8 cellular contexts compared by ENCODE assay signal in genomic region chr12:124321040-124321481, GRCh38. TPM values are rescaled to one million over a fixed set of nuclear protein-coding genes. Genes with fewer than 3 reads are reported as not detected.
A peak's percentile ranks its signal among the peaks of the same experiment; 100 is the strongest.
DNase-seq lines count a peak whose midpoint lies in the region; ATAC-seq and TF ChIP-seq lines count a peak whose summit lies in the region.

No MANE protein-coding gene starts in this region.

- H3K36me3 Mint-ChIP-seq in activated naive CD4-positive, alpha-beta T cell treated with anti-CD3 and anti-CD28 coated beads, Interleukin-2, amount 50 U/mL, for 72 hours: peaks cover 22% of the 10 kb centered on the region in 2 donors

- DNase-seq in SHP77 (lab: John Stamatoyannopoulos, UW) (peak; percentile 25 to 47), SHP77 treated with DMSO at 0.1 percent for 48 hours (lab: John Stamatoyannopoulos, UW) (no peak), SK-MEL-5 (ENCODE audit: low read depth, low spot score) (peak; percentile 73), Right ventricle myocardium superior (peak; percentile 79), psoas muscle (peak; percentile 63 to 85)
- peak; percentile 66 to 84 for DNase-seq in activated naive CD4-positive, alpha-beta T cell treated with anti-CD3 and anti-CD28 coated beads, Interleukin-2, amount 50 U/mL, for 72 hours (ENCODE audit: low spot score in 2 of 2)

- ATAC-seq in HG03095 (IDR thresholded peaks at IDR 0.05; ENCODE audit: unreplicated experiment) (peak; percentile 68), Right ventricle myocardium superior (ENCODE audit: poor library complexity) (peak; percentile 84), psoas muscle (peak; percentile 77 to 86 (median 82)), HG03439 (IDR thresholded peaks at IDR 0.05; ENCODE audit: unreplicated experiment) (no peak)
- peak; percentile 86 to 91 for ATAC-seq in activated naive CD4-positive, alpha-beta T cell treated with anti-CD3 and anti-CD28 coated beads, Interleukin-2, amount 50 U/mL, for 72 hours

- in situ Hi-C loops in SK-MEL-5 (cut with HindIII; ENCODE audit: low pct_unique_long_range_greater_than_20kb, low sequenced_read_pairs): no loop called here

- intact Hi-C loops in Right ventricle myocardium superior (cut with DNase I): loop anchor here (5.0 kb wide), 1 partner anchor 284 kb away; no protein-coding TSS in a partner anchor
- intact Hi-C loops in psoas muscle (cut with DNase I): loop anchor here in 1 of 2 donors (1.0 to 2.0 kb wide), 2 partner anchors 267 to 284 kb away; no protein-coding TSS in a partner anchor

- H3K4me1 ChIP-seq in psoas muscle: no peaks in the 10 kb centered on the region

- H3K9me3 Mint-ChIP-seq in activated naive CD4-positive, alpha-beta T cell treated with anti-CD3 and anti-CD28 coated beads, Interleukin-2, amount 50 U/mL, for 72 hours: peaks cover 0 to 11% of the 10 kb centered on the region in 2 donors

- no peak overlapping the region for H3K27ac Mint-ChIP-seq in activated naive CD4-positive, alpha-beta T cell treated with anti-CD3 and anti-CD28 coated beads, Interleukin-2, amount 50 U/mL, for 72 hours

- H3K27ac ChIP-seq in psoas muscle: no peak overlapping the region

- peaks cover 8% of the 10 kb centered on the region for H3K9me3 ChIP-seq in psoas muscle

- WGBS in psoas muscle, 3 donors: 28 to 36% (median 29%) methylated on average over 6 of the region's 6 CpGs

- TF ChIP-seq CTCF in psoas muscle (IDR thresholded peaks at IDR 0.05): peak; percentile 91

- H3K4me3 ChIP-seq in psoas muscle: no peak overlapping the region

- no peaks in the 10 kb centered on the region for H3K27me3 ChIP-seq in psoas muscle (ENCODE audit: insufficient read depth in 3 of 3, low read length in 2 of 3)

- peaks cover 4 to 26% of the 10 kb centered on the region in 2 donors for H3K36me3 ChIP-seq in psoas muscle (ENCODE audit: insufficient read depth in 1 of 2, low read depth in 1 of 2)

RNA-seq across cellular contexts. Expression of gene RFLNA, which starts 26.2 kb away (rescaled TPM):
- not detected in 2 replicates for total RNA-seq in SK-MEL-5 (2014; rRNA removed; shearing (Covaris generic))
- polyA plus RNA-seq in SK-MEL-5 (2015; cell fraction: cytosol; rRNA removed): not detected in 2 replicates
- not detected in 2 replicates for polyA plus RNA-seq in SK-MEL-5 (2015; cell fraction: nucleus; rRNA removed)
- under 1 TPM in 1 of 2 donors, not detected in 1; 0.32 TPM for total RNA-seq in activated naive CD4-positive, alpha-beta T cell treated with anti-CD3 and anti-CD28 coated beads, Interleukin-2, amount 50 U/mL, for 72 hours
- total RNA-seq in Right ventricle myocardium superior (0.16 TPM), psoas muscle (1 to 10 TPM in 3 of 4 donors, under 1 TPM in 1; 0.50 to 7.8 (median 1.8) TPM)
- under 1 TPM; 0.38 to 0.70 (median 0.47) TPM for polyA plus RNA-seq in psoas muscle
